In genomic region chr10:78029294-78030226, GRCh38 we compare ENCODE assay signal across 1 cellular context.
TF ChIP-seq lines count a peak whose summit lies in the region.

Gene POLR3A, minus strand, starts transcription at chr10:78029515. Its CDS starts 108 bp downstream, at chr10:78029407.

TF ChIP-seq in SK-N-SH, 30 proteins besides CTCF, POLR2A, EP300 and RAD21 (continued from another document):
- TF ChIP-seq, protein P1, sequence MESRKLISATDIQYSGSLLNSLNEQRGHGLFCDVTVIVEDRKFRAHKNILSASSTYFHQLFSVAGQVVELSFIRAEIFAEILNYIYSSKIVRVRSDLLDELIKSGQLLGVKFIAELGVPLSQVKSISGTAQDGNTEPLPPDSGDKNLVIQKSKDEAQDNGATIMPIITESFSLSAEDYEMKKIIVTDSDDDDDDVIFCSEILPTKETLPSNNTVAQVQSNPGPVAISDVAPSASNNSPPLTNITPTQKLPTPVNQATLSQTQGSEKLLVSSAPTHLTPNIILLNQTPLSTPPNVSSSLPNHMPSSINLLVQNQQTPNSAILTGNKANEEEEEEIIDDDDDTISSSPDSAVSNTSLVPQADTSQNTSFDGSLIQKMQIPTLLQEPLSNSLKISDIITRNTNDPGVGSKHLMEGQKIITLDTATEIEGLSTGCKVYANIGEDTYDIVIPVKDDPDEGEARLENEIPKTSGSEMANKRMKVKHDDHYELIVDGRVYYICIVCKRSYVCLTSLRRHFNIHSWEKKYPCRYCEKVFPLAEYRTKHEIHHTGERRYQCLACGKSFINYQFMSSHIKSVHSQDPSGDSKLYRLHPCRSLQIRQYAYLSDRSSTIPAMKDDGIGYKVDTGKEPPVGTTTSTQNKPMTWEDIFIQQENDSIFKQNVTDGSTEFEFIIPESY (IDR thresholded peaks at IDR 0.05; ENCODE audit: borderline replicate concordance, low read depth) = peak; percentile 90
- TF ChIP-seq REST (IDR thresholded peaks at IDR 0.05; ENCODE audit: low read depth, low read length) (no peak), GABPA (IDR thresholded peaks at IDR 0.05; ENCODE audit: low read depth) (peak; percentile 90), IRF3 (IDR thresholded peaks at IDR 0.05; ENCODE audit: low read depth, low read length) (peak; percentile 59; the same call in 1 of the 2 replicates), RFX5 (IDR thresholded peaks at IDR 0.05; ENCODE audit: low read length) (peak; percentile 64; the same call in 1 of the 2 replicates), FOSL2 (IDR thresholded peaks at IDR 0.05; ENCODE audit: borderline replicate concordance, low read depth) (no peak), TEAD4 (IDR thresholded peaks at IDR 0.05; ENCODE audit: borderline replicate concordance, insufficient read depth) (no peak), EZH2phosphoT487 (IDR thresholded peaks at IDR 0.05; ENCODE audit: borderline replicate concordance, low read depth) (no peak), NRF1 (IDR thresholded peaks at IDR 0.05; ENCODE audit: low read depth, low read length) (no peak), RCOR1 (IDR thresholded peaks at IDR 0.05; ENCODE audit: low read length) (no peak)
- TF ChIP-seq, protein P2, sequence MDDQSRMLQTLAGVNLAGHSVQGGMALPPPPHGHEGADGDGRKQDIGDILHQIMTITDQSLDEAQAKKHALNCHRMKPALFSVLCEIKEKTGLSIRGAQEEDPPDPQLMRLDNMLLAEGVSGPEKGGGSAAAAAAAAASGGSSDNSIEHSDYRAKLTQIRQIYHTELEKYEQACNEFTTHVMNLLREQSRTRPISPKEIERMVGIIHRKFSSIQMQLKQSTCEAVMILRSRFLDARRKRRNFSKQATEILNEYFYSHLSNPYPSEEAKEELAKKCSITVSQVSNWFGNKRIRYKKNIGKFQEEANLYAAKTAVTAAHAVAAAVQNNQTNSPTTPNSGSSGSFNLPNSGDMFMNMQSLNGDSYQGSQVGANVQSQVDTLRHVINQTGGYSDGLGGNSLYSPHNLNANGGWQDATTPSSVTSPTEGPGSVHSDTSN (IDR thresholded peaks at IDR 0.05) = peak; percentile 100
- TF ChIP-seq, protein P3, sequence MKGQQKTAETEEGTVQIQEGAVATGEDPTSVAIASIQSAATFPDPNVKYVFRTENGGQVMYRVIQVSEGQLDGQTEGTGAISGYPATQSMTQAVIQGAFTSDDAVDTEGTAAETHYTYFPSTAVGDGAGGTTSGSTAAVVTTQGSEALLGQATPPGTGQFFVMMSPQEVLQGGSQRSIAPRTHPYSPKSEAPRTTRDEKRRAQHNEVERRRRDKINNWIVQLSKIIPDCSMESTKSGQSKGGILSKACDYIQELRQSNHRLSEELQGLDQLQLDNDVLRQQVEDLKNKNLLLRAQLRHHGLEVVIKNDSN (IDR thresholded peaks at IDR 0.05; ENCODE audit: borderline replicate concordance, low read depth) = peak; percentile 98
TF ChIP-seq in SK-N-SH: peak in this region for 18.
